Comparison of ENCODE assay signal across 23 cellular contexts in genomic region chrY:14248878-14249576, GRCh38.
A peak's percentile ranks its signal among the peaks of the same experiment; 100 is the strongest.
DNase-seq lines count a peak whose midpoint lies in the region; ATAC-seq lines count a peak whose summit lies in the region.
"Had no signal": no experiment of that assay in that cellular context is flagged by ENCODE, and none has a peak within 500 bp of the region (broad histone marks: within the 10 kb centered on the region; RNA-seq: fewer than 3 reads in every experiment).

No MANE protein-coding gene starts in this region.

- ATAC-seq in GM19043 (IDR thresholded peaks at IDR 0.05; ENCODE audit: low read depth, unreplicated experiment), result peak; percentile 69
- peak; percentile 62 for ATAC-seq in HG02623 (IDR thresholded peaks at IDR 0.05; ENCODE audit: unreplicated experiment)
- ATAC-seq in HG03432 (IDR thresholded peaks at IDR 0.05; ENCODE audit: unreplicated experiment), result peak; percentile 78
- no peak for ATAC-seq in GM19467 (IDR thresholded peaks at IDR 0.05; ENCODE audit: unreplicated experiment)
- ATAC-seq in T-cell (replicated peaks in 1 of 4), result no peak
- ATAC-seq: GM12878, GM23338, HCT116, PC-3 had no signal

- H3K27ac Mint-ChIP-seq in T-cell, result no peak overlapping the region
- H3K27ac Mint-ChIP-seq: CD14-positive monocyte, GM23338 had no signal

- H3K4me3 Mint-ChIP-seq in T-cell, result no peak overlapping the region
- H3K4me3 Mint-ChIP-seq: CD14-positive monocyte, GM23338 had no signal

- no peaks in the 10 kb centered on the region for H3K36me3 Mint-ChIP-seq in T-cell
- H3K36me3 Mint-ChIP-seq: CD14-positive monocyte had no signal

- no peak for DNase-seq in activated CD4-positive, CD25-positive, alpha-beta regulatory T cell (lab: John Stamatoyannopoulos, UW)
- no peak for DNase-seq in NCI-H510A treated with DMSO at 0.1 percent for 48 hours (lab: John Stamatoyannopoulos, UW)
- DNase-seq in T-cell, result no peak
- DNase-seq: AML-193, KG1, MV-4-11, NCI-H1417 treated with DMSO at 0.1 percent for 48 hours, NCI-H187 treated with DMSO at 0.1 percent for 48 hours, NCI-H226, NCI-H526, PC-3, RPMI8226, SHP77 treated with DMSO at 0.1 percent for 48 hours, SK-N-SH, T1000 had no signal

- H3K27me3 Mint-ChIP-seq in T-cell, result no peaks in the 10 kb centered on the region

- H3K9me3 Mint-ChIP-seq in T-cell, result no peaks in the 10 kb centered on the region
- H3K9me3 Mint-ChIP-seq: GM23338 had no signal

- H3K4me1 Mint-ChIP-seq in T-cell, result peaks cover 0 to 8% (median 0%) of the 10 kb centered on the region in 3 donors
- H3K4me1 Mint-ChIP-seq: CD14-positive monocyte had no signal

- POLR2A ChIA-PET in T-cell (lab: Charles Lee), result no interaction called here

- CTCF ChIA-PET in T-cell (lab: Charles Lee), result no interaction called here

Comparison
In these comparisons a context has a peak if more than half of its experiments do, and no peak if none do; other contexts are left out.
1. ATAC-seq: peak in GM19043 (single experiment), HG02623 (single experiment) and HG03432 (single experiment); none in GM19467 (single experiment) and T-cell (0 of 4).